Comparison of ENCODE assay signal across 27 cellular contexts in genomic region chr9:136980669-136981478, GRCh38. TPM values are rescaled to one million over a fixed set of nuclear protein-coding genes. Genes with fewer than 3 reads are reported as not detected.
DNase-seq lines count a peak whose midpoint lies in the region; ATAC-seq, FAIRE-seq and TF ChIP-seq lines count a peak whose summit lies in the region.
"Had no signal": no experiment of that assay in that cellular context is flagged by ENCODE, and none has a peak within 500 bp of the region (broad histone marks: within the 10 kb centered on the region; RNA-seq: fewer than 3 reads in every experiment).

No MANE protein-coding gene starts in this region.

- TF ChIP-seq POLR2A in GM12878 (IDR thresholded peaks at IDR 0.05; ENCODE audit: low read depth, low read length) (no peak), endothelial cell of umbilical vein (IDR thresholded peaks at IDR 0.05; ENCODE audit: low read depth, low read length) (no peak)

- no peaks in the 10 kb centered on the region for H3K9me1 ChIP-seq in endothelial cell of umbilical vein (replicated peaks; ENCODE audit: control insufficient read depth, extremely low read depth, insufficient read depth, low read length)

- BruUV-seq in GM12878 (replicated peaks; lab: Mats Ljungman, UMichigan) (no TSS peak), endothelial cell of umbilical vein (replicated peaks; lab: Mats Ljungman, UMichigan) (no TSS peak)

- SMC1A ChIA-PET in GM12878 (lab: Charles Lee; ENCODE audit: uncharacterized antibody, unreplicated experiment): no interaction called here

- H3K36me3 ChIP-seq in GM12878 (ENCODE audit: control insufficient read depth in 2 of 2, insufficient read depth in 2 of 2, low read length in 1 of 2) (no peaks in the 10 kb centered on the region), endothelial cell of umbilical vein (ENCODE audit: control insufficient read depth in 2 of 2, extremely low read depth in 1 of 2, insufficient read depth in 2 of 2, low read length in 2 of 2) (no peaks in the 10 kb centered on the region), lung (ENCODE audit: control insufficient read depth in 2 of 2, insufficient read depth in 2 of 2, low read length in 2 of 2) (no peaks in the 10 kb centered on the region), Karpas-422 (ENCODE audit: insufficient read depth, low read length) (no peaks in the 10 kb centered on the region)
- H3K36me3 ChIP-seq: HAP-1, MG63, transverse colon had no signal

- TF ChIP-seq CTCF in GM12878 (IDR thresholded peaks at IDR 0.05 in 2 of 3, conservative IDR thresholded peaks at IDR 0.05 in 1 of 3; ENCODE audit: control insufficient read depth in 2 of 3, extremely low read depth in 1 of 3, insufficient read depth in 1 of 3, low read depth in 3 of 3, low read length in 3 of 3): no peak
- no peak for TF ChIP-seq CTCF in endothelial cell of umbilical vein (IDR thresholded peaks at IDR 0.05; ENCODE audit: extremely low read depth in 1 of 2, insufficient read depth in 1 of 2, low read depth in 1 of 2, low read length in 2 of 2)
- no peak for TF ChIP-seq CTCF in lung (IDR thresholded peaks at IDR 0.05; ENCODE audit: control extremely low read depth, extremely low read depth)

- H3K79me2 ChIP-seq in GM12878 (ENCODE audit: control insufficient read depth, insufficient read depth, low read length) (no peaks in the 10 kb centered on the region), endothelial cell of umbilical vein (ENCODE audit: control insufficient read depth, insufficient read depth, low read length) (no peaks in the 10 kb centered on the region), Karpas-422 (ENCODE audit: low read length) (no peaks in the 10 kb centered on the region)

- H2AFZ ChIP-seq in GM12878 (ENCODE audit: control insufficient read depth, low read depth, low read length) (no peak overlapping the region), endothelial cell of umbilical vein (ENCODE audit: low read depth, low read length) (no peak overlapping the region), Karpas-422 (ENCODE audit: low read length) (no peak overlapping the region)

- no peak for TF ChIP-seq EP300 in GM12878 (IDR thresholded peaks at IDR 0.05; ENCODE audit: borderline replicate concordance in 1 of 2, control insufficient read depth in 1 of 2, low read depth in 2 of 2, low read length in 2 of 2)

- H3K4me1 ChIP-seq in GM12878 (ENCODE audit: control insufficient read depth, insufficient read depth, low read length) (no peaks in the 10 kb centered on the region), endothelial cell of umbilical vein (ENCODE audit: control insufficient read depth, extremely low read depth, insufficient read depth, low read length) (peaks cover 4% of the 10 kb centered on the region), lung (ENCODE audit: control insufficient read depth in 2 of 2, insufficient read depth in 2 of 2, low read length in 2 of 2) (peaks cover 0 to 21% of the 10 kb centered on the region in 2 donors), Karpas-422 (ENCODE audit: low read length) (no peaks in the 10 kb centered on the region)
- H3K4me1 ChIP-seq: HAP-1 had no signal

- H3K4me2 ChIP-seq in GM12878 (ENCODE audit: control insufficient read depth, insufficient read depth): no peak overlapping the region
- no peak overlapping the region for H3K4me2 ChIP-seq in endothelial cell of umbilical vein (ENCODE audit: insufficient read depth, low read length)
- H3K4me2 ChIP-seq in Karpas-422 (ENCODE audit: low read depth, low read length, poor library complexity, severe bottlenecking): no peak overlapping the region

- in situ Hi-C loops in GM12878 (cut with MboI): no loop called here

- FAIRE-seq in GM12878 (lab: Jason Lieb, UNC): no peak
- FAIRE-seq in endothelial cell of umbilical vein (lab: Jason Lieb, UNC): no peak
- FAIRE-seq: small intestine had no signal

- intact Hi-C loops in GM12878 (cut with micrococcal nuclease; ENCODE audit: unreplicated experiment) (no loop called here), endothelial cell of umbilical vein (cut with micrococcal nuclease) (no loop called here)

- H3K9me2 ChIP-seq in Karpas-422 (replicated peaks; ENCODE audit: insufficient read depth, low read length): no peaks in the 10 kb centered on the region

- H3K4me3 ChIP-seq in GM12878 (no peak overlapping the region), endothelial cell of umbilical vein (replicated peaks in 1 of 3; ENCODE audit: insufficient read depth in 1 of 3, low read depth in 1 of 3, low read length in 3 of 3) (no peak overlapping the region), lung (no peak overlapping the region), Karpas-422 (ENCODE audit: low read length) (no peak overlapping the region)
- H3K4me3 ChIP-seq: HAP-1, MG63, transverse colon had no signal

- no peaks in the 10 kb centered on the region for H3K9me3 ChIP-seq in GM12878 (replicated peaks; ENCODE audit: control insufficient read depth, insufficient read depth, low read length)
- no peaks in the 10 kb centered on the region for H3K9me3 ChIP-seq in endothelial cell of umbilical vein (replicated peaks; ENCODE audit: control insufficient read depth, insufficient read depth, low read length)
- peaks cover 0 to 5% of the 10 kb centered on the region in 2 donors for H3K9me3 ChIP-seq in lung (ENCODE audit: control insufficient read depth in 2 of 2, insufficient read depth in 1 of 2, low read length in 1 of 2)
- H3K9me3 ChIP-seq in Karpas-422 (ENCODE audit: low read length): no peaks in the 10 kb centered on the region
- H3K9me3 ChIP-seq: HAP-1, MG63, transverse colon had no signal

- H4K20me1 ChIP-seq in GM12878 (ENCODE audit: control insufficient read depth, insufficient read depth) (peaks cover 3% of the 10 kb centered on the region; the same call in 1 of the 2 replicates), endothelial cell of umbilical vein (replicated peaks; ENCODE audit: control insufficient read depth, extremely low read depth, insufficient read depth, low read length) (no peaks in the 10 kb centered on the region), Karpas-422 (ENCODE audit: insufficient read depth, low read depth, low read length) (no peaks in the 10 kb centered on the region)

- WGBS in GM12878 (ENCODE audit: insufficient coverage, insufficient replicate concordance, low lambda C conversion rate, missing lambda C conversion rate): 51% methylated on average over 16 of the region's 16 CpGs
- WGBS in lung, 2 donors: 83 to 89% methylated on average over 16 of the region's 16 CpGs

- TF ChIP-seq RAD21 in GM12878 (IDR thresholded peaks at IDR 0.05; ENCODE audit: insufficient read depth, low read depth, low read length): no peak

- POLR2A ChIA-PET in GM12878 (lab: Charles Lee): no interaction called here
- POLR2A ChIA-PET in endothelial cell of umbilical vein (lab: Charles Lee): no interaction called here

- no peak for ATAC-seq in GM12878
- ATAC-seq in lung (ENCODE audit: insufficient read depth, low FRiP score): no peak
- no peak for ATAC-seq in GM19023 (IDR thresholded peaks at IDR 0.05; ENCODE audit: unreplicated experiment)
- ATAC-seq: activated CD8-positive, alpha-beta memory T cell treated with anti-CD3 and anti-CD28 coated beads, Interleukin-2, amount 10 ng/mL, durations not matched to agents 7 days and 5 days; activated T-cell treated with anti-CD3 and anti-CD28 coated beads, Interleukin-2, amount 50 U/mL, for 72 hours had no signal

- H3K27ac ChIP-seq in GM12878 (ENCODE audit: control insufficient read depth, insufficient read depth) (no peak overlapping the region), endothelial cell of umbilical vein (ENCODE audit: insufficient read depth, low read depth, low read length) (peak overlapping the region; percentile 15), lung (ENCODE audit: low read depth in 1 of 2, low read length in 1 of 2) (peak overlapping the region; percentile 49 to 83), temporal lobe (ENCODE audit: low read depth, low read length) (peak overlapping the region; percentile 27), Karpas-422 (ENCODE audit: low read length) (no peak overlapping the region)
- H3K27ac ChIP-seq: epithelial cell of prostate, transverse colon had no signal

- H3K9ac ChIP-seq in GM12878 (ENCODE audit: control insufficient read depth, insufficient read depth, low read length) (no peak overlapping the region), endothelial cell of umbilical vein (replicated peaks; ENCODE audit: extremely low read depth, insufficient read depth, low read length) (no peak overlapping the region), Karpas-422 (ENCODE audit: low read length) (no peak overlapping the region)

- CTCF ChIA-PET in GM12878 (lab: Yijun Ruan, JAX): no interaction called here
- CTCF ChIA-PET in endothelial cell of umbilical vein (lab: Charles Lee): interaction anchor here (0.6 kb wide), 1 partner anchor 15 kb away, joined by 3 read pairs; the partner anchor contains the start of gene CLIC3

- dilution Hi-C loops in endothelial cell of umbilical vein (cut with MboI; ENCODE audit: extremely low pct_ligation_motif_present, low sequenced_read_pairs): no loop called here

- peaks cover under 1 to 6% of the 10 kb centered on the region in 2 experiments for H3K27me3 ChIP-seq in GM12878 (replicated peaks in 1 of 2; ENCODE audit: control insufficient read depth in 2 of 2, insufficient read depth in 2 of 2, low read length in 1 of 2)
- H3K27me3 ChIP-seq in endothelial cell of umbilical vein (ENCODE audit: control insufficient read depth in 2 of 2, insufficient read depth in 2 of 2, low read length in 2 of 2): peaks cover 3 to 9% of the 10 kb centered on the region in 2 experiments
- peaks cover 5% of the 10 kb centered on the region for H3K27me3 ChIP-seq in lung (ENCODE audit: control insufficient read depth, insufficient read depth)
- no peaks in the 10 kb centered on the region for H3K27me3 ChIP-seq in Karpas-422 (ENCODE audit: low read length)
- H3K27me3 ChIP-seq: MG63 had no signal

- DNase-seq in GM12878 (ENCODE audit: low read depth, low spot score) (no peak), endothelial cell of umbilical vein (ENCODE audit: low read depth, low spot score) (no peak), lung (ENCODE audit: low spot score) (no peak), AG08396 (ENCODE audit: low spot score) (no peak), Karpas-422 (no peak)
- DNase-seq: activated CD8-positive, alpha-beta memory T cell treated with anti-CD3 and anti-CD28 coated beads, Interleukin-2, amount 10 ng/mL, durations not matched to agents 7 days and 5 days; activated naive CD4-positive, alpha-beta T cell; activated T-cell treated with anti-CD3 and anti-CD28 coated beads, Interleukin-2, amount 50 U/mL, for 72 hours; DND-41; KBM-7; kidney glomerular epithelial cell; MG63; naive B cell; NCI-H1417 treated with DMSO at 0.1 percent for 48 hours; NCI-H774; small intestine; stimulated activated CD4-positive, alpha-beta T cell treated with anti-CD3 and anti-CD28 coated beads, Interleukin-1b, Interleukin-23, amount 100 ng/mL, for 48 hours; stimulated activated CD8-positive, alpha-beta memory T cell treated with anti-CD3 and anti-CD28 coated beads, Interleukin-4, amount 100 ng/mL, for 48 hours; T-helper 2 cell; transverse colon had no signal

- RAD21 ChIA-PET in GM12878 (lab: Charles Lee; ENCODE audit: unreplicated experiment): no interaction called here

RNA-seq across cellular contexts. Expression of gene LCNL1, which starts 1.9 kb away (rescaled TPM):
- not detected in 2 replicates for total RNA-seq in GM12878 (2013; cell fraction: nucleolus; rRNA removed)
- total RNA-seq in GM12878 (2014; rRNA removed) (not detected in 2 replicates), GM12878 (2014; rRNA removed; fragmentation: Illumina TruSeq; extraction: Trizol) (not detected in 2 replicates), GM12878 (2021) (not detected in 2 replicates), endothelial cell of umbilical vein (not detected in 2 replicates), lung (1 to 10 TPM in 1 of 2 donors, under 1 TPM in 1; 0.28 to 2.5 TPM), temporal lobe (0.74 TPM)
- polyA plus RNA-seq in GM12878 (2011; ENCODE audit: low read depth): not detected
- polyA plus RNA-seq in GM12878 (2011; rRNA removed) (not detected in 2 replicates), GM12878 (2014; fragmentation: Illumina TruSeq; extraction: Trizol) (not detected in 2 replicates), GM12878 (2014; fragmentation: Nextera tagmentation; extraction: Ambion mirVana) (not detected), GM12878 (2014; rRNA removed) (not detected in 2 replicates), GM12878 (2016; fragmentation: Nextera tagmentation; extraction: Ambion mirVana) (not detected), endothelial cell of umbilical vein (not detected in 2 replicates), lung (1 to 10 TPM in 1 of 2 donors, under 1 TPM in 1; 0.15 to 2.7 TPM)
- not detected in 2 replicates for polyA plus RNA-seq in GM12878 (2011; cell fraction: cytosol; rRNA removed)
- polyA plus RNA-seq in GM12878 (2011; cell fraction: nucleus; rRNA removed): not detected in 2 replicates
- not detected in 2 replicates for polyA plus RNA-seq in GM12878 (2012)
- polyA minus RNA-seq in GM12878 (2011; rRNA and poly(A)+ RNA removed): not detected in 2 replicates
- polyA minus RNA-seq in GM12878 (2011; cell fraction: cytosol; rRNA and poly(A)+ RNA removed): not detected in 2 replicates
- polyA minus RNA-seq in GM12878 (2011; cell fraction: nucleus; rRNA and poly(A)+ RNA removed): not detected in 2 replicates
- not detected in 2 replicates for polyA plus RNA-seq in endothelial cell of umbilical vein (2011; cell fraction: cytosol; rRNA removed)
- 0.06 and 0.20 TPM in 2 replicates for polyA plus RNA-seq in endothelial cell of umbilical vein (2011; cell fraction: nucleus; rRNA removed)
- polyA plus RNA-seq in endothelial cell of umbilical vein (2012): 0.08 TPM in 1 of 2 replicates, not detected in the other
- not detected in 2 replicates for polyA minus RNA-seq in endothelial cell of umbilical vein
- polyA minus RNA-seq in endothelial cell of umbilical vein (2011; cell fraction: cytosol; rRNA and poly(A)+ RNA removed): 1.2 TPM
- not detected in 2 replicates for polyA minus RNA-seq in endothelial cell of umbilical vein (2011; cell fraction: nucleus; rRNA and poly(A)+ RNA removed)
- total RNA-seq in Karpas-422 (2014; rRNA removed; shearing (Covaris generic); ENCODE audit: low replicate concordance): not detected in 2 replicates
- total RNA-seq: activated T-cell treated with anti-CD3 and anti-CD28 coated beads, Interleukin-2, amount 50 U/mL, for 72 hours; HT1080 had no signal
- polyA plus RNA-seq: CD14-positive monocyte had no signal

RNA-seq across cellular contexts. Expression of gene PTGDS, which starts 3.6 kb away (rescaled TPM):
- total RNA-seq in GM12878 (2013; cell fraction: nucleolus; rRNA removed): not detected in 2 replicates
- not detected in 2 replicates for total RNA-seq in GM12878 (2014; rRNA removed)
- not detected in 2 replicates for total RNA-seq in GM12878 (2014; rRNA removed; fragmentation: Illumina TruSeq; extraction: Trizol)
- not detected in 2 replicates for total RNA-seq in GM12878 (2021)
- polyA plus RNA-seq in GM12878 (2011; ENCODE audit: low read depth): not detected
- not detected in 2 replicates for polyA plus RNA-seq in GM12878 (2011; rRNA removed)
- polyA plus RNA-seq in GM12878 (2011; cell fraction: cytosol; rRNA removed): not detected in 2 replicates
- not detected in 2 replicates for polyA plus RNA-seq in GM12878 (2011; cell fraction: nucleus; rRNA removed)
- polyA plus RNA-seq in GM12878 (2012): not detected in 2 replicates
- not detected in 2 replicates for polyA plus RNA-seq in GM12878 (2014; fragmentation: Illumina TruSeq; extraction: Trizol)
- polyA plus RNA-seq in GM12878 (2014; fragmentation: Nextera tagmentation; extraction: Ambion mirVana): not detected
- polyA plus RNA-seq in GM12878 (2014; rRNA removed): not detected in 2 replicates
- polyA plus RNA-seq in GM12878 (2016; fragmentation: Nextera tagmentation; extraction: Ambion mirVana): not detected
- polyA minus RNA-seq in GM12878 (2011; rRNA and poly(A)+ RNA removed): not detected in 2 replicates
- not detected in 2 replicates for polyA minus RNA-seq in GM12878 (2011; cell fraction: cytosol; rRNA and poly(A)+ RNA removed)
- not detected in 2 replicates for polyA minus RNA-seq in GM12878 (2011; cell fraction: nucleus; rRNA and poly(A)+ RNA removed)
- not detected in 2 replicates for total RNA-seq in endothelial cell of umbilical vein
- not detected in 2 replicates for polyA plus RNA-seq in endothelial cell of umbilical vein
- not detected in 2 replicates for polyA plus RNA-seq in endothelial cell of umbilical vein (2011; cell fraction: cytosol; rRNA removed)
- 0.28 TPM in 1 of 2 replicates, not detected in the other for polyA plus RNA-seq in endothelial cell of umbilical vein (2011; cell fraction: nucleus; rRNA removed)
- polyA plus RNA-seq in endothelial cell of umbilical vein (2012): 0.30 TPM in 1 of 2 replicates, not detected in the other
- polyA minus RNA-seq in endothelial cell of umbilical vein: 0.40 TPM in 1 of 2 replicates, not detected in the other
- polyA minus RNA-seq in endothelial cell of umbilical vein (2011; cell fraction: cytosol; rRNA and poly(A)+ RNA removed): 5.9 TPM
- polyA minus RNA-seq in endothelial cell of umbilical vein (2011; cell fraction: nucleus; rRNA and poly(A)+ RNA removed): not detected in 2 replicates
- total RNA-seq in lung: 100 to 1,000 TPM in 1 of 2 donors, 10 to 100 TPM in 1; 29.5 to 159 TPM
- polyA plus RNA-seq in lung: 100 to 1,000 TPM in 1 of 2 donors, 10 to 100 TPM in 1; 19.4 to 158 TPM
- 103 TPM for total RNA-seq in temporal lobe
- not detected in 2 replicates for total RNA-seq in Karpas-422 (2014; rRNA removed; shearing (Covaris generic); ENCODE audit: low replicate concordance)
- total RNA-seq: activated T-cell treated with anti-CD3 and anti-CD28 coated beads, Interleukin-2, amount 50 U/mL, for 72 hours; HT1080 had no signal

RNA-seq across cellular contexts. Expression of gene PAXX, which starts 11.3 kb away (rescaled TPM):
- total RNA-seq in GM12878 (2013; cell fraction: nucleolus; rRNA removed): 9.5 and 11.5 TPM in 2 replicates
- 30.9 and 44.3 TPM in 2 replicates for total RNA-seq in GM12878 (2014; rRNA removed)
- total RNA-seq in GM12878 (2014; rRNA removed; fragmentation: Illumina TruSeq; extraction: Trizol): 10.5 and 14.7 TPM in 2 replicates
- total RNA-seq in GM12878 (2021): 47.7 and 49.3 TPM in 2 replicates
- 4.3 TPM for polyA plus RNA-seq in GM12878 (2011; ENCODE audit: low read depth)
- 6.2 and 10.9 TPM in 2 replicates for polyA plus RNA-seq in GM12878 (2011; rRNA removed)
- polyA plus RNA-seq in GM12878 (2011; cell fraction: cytosol; rRNA removed): 17.6 and 32.9 TPM in 2 replicates
- 78.2 and 86.4 TPM in 2 replicates for polyA plus RNA-seq in GM12878 (2011; cell fraction: nucleus; rRNA removed)
- polyA plus RNA-seq in GM12878 (2012): 17.3 and 17.5 TPM in 2 replicates
- polyA plus RNA-seq in GM12878 (2014; fragmentation: Illumina TruSeq; extraction: Trizol): 1.4 and 4.1 TPM in 2 replicates
- 1 to 10 TPM in 1 of 2 experiments, under 1 TPM in 1; 0.18 to 2.9 TPM for polyA plus RNA-seq in GM12878 (2014; fragmentation: Nextera tagmentation; extraction: Ambion mirVana)
- polyA plus RNA-seq in GM12878 (2014; rRNA removed): 50.6 and 67.5 TPM in 2 replicates
- polyA plus RNA-seq in GM12878 (2016; fragmentation: Nextera tagmentation; extraction: Ambion mirVana): 10 to 100 TPM; 60.1 to 60.6 TPM
- polyA minus RNA-seq in GM12878 (2011; rRNA and poly(A)+ RNA removed): 3.0 and 4.4 TPM in 2 replicates
- polyA minus RNA-seq in GM12878 (2011; cell fraction: cytosol; rRNA and poly(A)+ RNA removed): 3.3 and 5.2 TPM in 2 replicates
- polyA minus RNA-seq in GM12878 (2011; cell fraction: nucleus; rRNA and poly(A)+ RNA removed): 17.0 and 31.3 TPM in 2 replicates
- 35.0 and 38.7 TPM in 2 replicates for total RNA-seq in endothelial cell of umbilical vein
- 34.0 and 49.9 TPM in 2 replicates for polyA plus RNA-seq in endothelial cell of umbilical vein
- polyA plus RNA-seq in endothelial cell of umbilical vein (2011; cell fraction: cytosol; rRNA removed): 21.3 and 31.1 TPM in 2 replicates
- polyA plus RNA-seq in endothelial cell of umbilical vein (2011; cell fraction: nucleus; rRNA removed): 86.4 and 88.6 TPM in 2 replicates
- 19.4 and 32.2 TPM in 2 replicates for polyA plus RNA-seq in endothelial cell of umbilical vein (2012)
- polyA minus RNA-seq in endothelial cell of umbilical vein: 2.1 and 2.6 TPM in 2 replicates
- 34.7 TPM for polyA minus RNA-seq in endothelial cell of umbilical vein (2011; cell fraction: cytosol; rRNA and poly(A)+ RNA removed)
- 5.9 and 7.0 TPM in 2 replicates for polyA minus RNA-seq in endothelial cell of umbilical vein (2011; cell fraction: nucleus; rRNA and poly(A)+ RNA removed)
- 10 to 100 TPM; 16.6 to 58.1 TPM for total RNA-seq in lung
- 100 to 1,000 TPM in 1 of 2 donors, 10 to 100 TPM in 1; 60.7 to 172 TPM for polyA plus RNA-seq in lung
- 14.8 TPM for total RNA-seq in temporal lobe
- total RNA-seq in Karpas-422 (2014; rRNA removed; shearing (Covaris generic); ENCODE audit: low replicate concordance): 20.1 and 62.6 TPM in 2 replicates

RNA-seq across cellular contexts. Expression of gene CLIC3, which starts 15.5 kb away (rescaled TPM):
- not detected in 2 replicates for total RNA-seq in GM12878 (2013; cell fraction: nucleolus; rRNA removed)
- total RNA-seq in GM12878 (2014; rRNA removed): not detected in 2 replicates
- not detected in 2 replicates for total RNA-seq in GM12878 (2014; rRNA removed; fragmentation: Illumina TruSeq; extraction: Trizol)
- not detected in 2 replicates for total RNA-seq in GM12878 (2021)
- polyA plus RNA-seq in GM12878 (2011; ENCODE audit: low read depth): not detected
- not detected in 2 replicates for polyA plus RNA-seq in GM12878 (2011; rRNA removed)
- not detected in 2 replicates for polyA plus RNA-seq in GM12878 (2011; cell fraction: cytosol; rRNA removed)
- not detected in 2 replicates for polyA plus RNA-seq in GM12878 (2011; cell fraction: nucleus; rRNA removed)
- polyA plus RNA-seq in GM12878 (2012): 0.18 TPM in 1 of 2 replicates, not detected in the other
- polyA plus RNA-seq in GM12878 (2014; fragmentation: Illumina TruSeq; extraction: Trizol): not detected in 2 replicates
- not detected for polyA plus RNA-seq in GM12878 (2014; fragmentation: Nextera tagmentation; extraction: Ambion mirVana)
- 0.25 TPM in 1 of 2 replicates, not detected in the other for polyA plus RNA-seq in GM12878 (2014; rRNA removed)
- polyA plus RNA-seq in GM12878 (2016; fragmentation: Nextera tagmentation; extraction: Ambion mirVana): under 1 TPM in 1 of 2 experiments, not detected in 1; 0.31 TPM
- not detected in 2 replicates for polyA minus RNA-seq in GM12878 (2011; rRNA and poly(A)+ RNA removed)
- polyA minus RNA-seq in GM12878 (2011; cell fraction: cytosol; rRNA and poly(A)+ RNA removed): 0.94 and 1.6 TPM in 2 replicates
- not detected in 2 replicates for polyA minus RNA-seq in GM12878 (2011; cell fraction: nucleus; rRNA and poly(A)+ RNA removed)
- total RNA-seq in endothelial cell of umbilical vein: not detected in 2 replicates
- 2.3 and 4.1 TPM in 2 replicates for polyA plus RNA-seq in endothelial cell of umbilical vein
- 1.8 and 2.3 TPM in 2 replicates for polyA plus RNA-seq in endothelial cell of umbilical vein (2011; cell fraction: cytosol; rRNA removed)
- 0.97 and 1.2 TPM in 2 replicates for polyA plus RNA-seq in endothelial cell of umbilical vein (2011; cell fraction: nucleus; rRNA removed)
- 2.9 and 12.9 TPM in 2 replicates for polyA plus RNA-seq in endothelial cell of umbilical vein (2012)
- 0.29 TPM in 1 of 2 replicates, not detected in the other for polyA minus RNA-seq in endothelial cell of umbilical vein
- 36.3 TPM for polyA minus RNA-seq in endothelial cell of umbilical vein (2011; cell fraction: cytosol; rRNA and poly(A)+ RNA removed)
- 1.2 TPM in 1 of 2 replicates, not detected in the other for polyA minus RNA-seq in endothelial cell of umbilical vein (2011; cell fraction: nucleus; rRNA and poly(A)+ RNA removed)
- total RNA-seq in lung: 100 to 1,000 TPM in 1 of 2 donors, 10 to 100 TPM in 1; 72.0 to 115 TPM
- 10 to 100 TPM; 17.2 to 90.2 TPM for polyA plus RNA-seq in lung
- total RNA-seq in temporal lobe: not detected
- not detected in 2 replicates for total RNA-seq in Karpas-422 (2014; rRNA removed; shearing (Covaris generic); ENCODE audit: low replicate concordance)
- total RNA-seq: cerebellum had no signal

RNA-seq across cellular contexts. Expression of gene LCN12, which starts 28.8 kb away (rescaled TPM):
- 1.1 and 2.4 TPM in 2 replicates for total RNA-seq in GM12878 (2013; cell fraction: nucleolus; rRNA removed)
- total RNA-seq in GM12878 (2014; rRNA removed) (0.40 TPM in 1 of 2 replicates, not detected in the other), GM12878 (2014; rRNA removed; fragmentation: Illumina TruSeq; extraction: Trizol) (not detected in 2 replicates), GM12878 (2021) (0.64 TPM in 1 of 2 replicates, not detected in the other), endothelial cell of umbilical vein (0.35 TPM in 1 of 2 replicates, not detected in the other), lung (1 to 10 TPM; 4.1 to 6.3 TPM), temporal lobe (0.74 TPM)
- polyA plus RNA-seq in GM12878 (2011; ENCODE audit: low read depth): not detected
- polyA plus RNA-seq in GM12878 (2011; rRNA removed) (0.20 and 0.48 TPM in 2 replicates), GM12878 (2014; fragmentation: Illumina TruSeq; extraction: Trizol) (0.25 TPM in 1 of 2 replicates, not detected in the other), GM12878 (2014; fragmentation: Nextera tagmentation; extraction: Ambion mirVana) (not detected), GM12878 (2014; rRNA removed) (0.06 and 0.41 TPM in 2 replicates), GM12878 (2016; fragmentation: Nextera tagmentation; extraction: Ambion mirVana) (under 1 TPM; 0.33 to 0.44 TPM), endothelial cell of umbilical vein (0.52 and 0.62 TPM in 2 replicates), lung (1 to 10 TPM in 1 of 2 donors, under 1 TPM in 1; 0.35 to 2.4 TPM)
- polyA plus RNA-seq in GM12878 (2011; cell fraction: cytosol; rRNA removed): 0.07 and 0.42 TPM in 2 replicates
- 11.8 and 13.0 TPM in 2 replicates for polyA plus RNA-seq in GM12878 (2011; cell fraction: nucleus; rRNA removed)
- polyA plus RNA-seq in GM12878 (2012): 0.72 and 0.74 TPM in 2 replicates
- 0.22 and 0.26 TPM in 2 replicates for polyA minus RNA-seq in GM12878 (2011; rRNA and poly(A)+ RNA removed)
- not detected in 2 replicates for polyA minus RNA-seq in GM12878 (2011; cell fraction: cytosol; rRNA and poly(A)+ RNA removed)
- polyA minus RNA-seq in GM12878 (2011; cell fraction: nucleus; rRNA and poly(A)+ RNA removed): 1.2 and 2.8 TPM in 2 replicates
- polyA plus RNA-seq in endothelial cell of umbilical vein (2011; cell fraction: cytosol; rRNA removed): 0.08 TPM in 1 of 2 replicates, not detected in the other
- 1.5 and 5.1 TPM in 2 replicates for polyA plus RNA-seq in endothelial cell of umbilical vein (2011; cell fraction: nucleus; rRNA removed)
- polyA plus RNA-seq in endothelial cell of umbilical vein (2012): 0.15 and 0.75 TPM in 2 replicates
- not detected in 2 replicates for polyA minus RNA-seq in endothelial cell of umbilical vein
- polyA minus RNA-seq in endothelial cell of umbilical vein (2011; cell fraction: cytosol; rRNA and poly(A)+ RNA removed): not detected
- polyA minus RNA-seq in endothelial cell of umbilical vein (2011; cell fraction: nucleus; rRNA and poly(A)+ RNA removed): 0.72 TPM in 1 of 2 replicates, not detected in the other
- total RNA-seq in Karpas-422 (2014; rRNA removed; shearing (Covaris generic); ENCODE audit: low replicate concordance): not detected in 2 replicates
- total RNA-seq: HT1080 had no signal
- polyA plus RNA-seq: CD14-positive monocyte had no signal

Comparison
In these comparisons a context has a peak if more than half of its experiments do, and no peak if none do; other contexts are left out.
1. H3K27ac ChIP-seq: peak in endothelial cell of umbilical vein (single experiment), lung (2 of 2) and temporal lobe (single experiment); none in GM12878 (single experiment) and Karpas-422 (single experiment).
2. RNA of gene PTGDS, which starts 3.6 kb away (total RNA-seq): 29.5 to 159 TPM in lung and 103 TPM in temporal lobe (single experiment); not detected in GM12878, not detected in endothelial cell of umbilical vein and not detected in Karpas-422; every median in the first group is over 10 times any median in the second.